Comparison of ENCODE assay signal across 9 cellular contexts in genomic region chr21:42061195-42061865, GRCh38. TPM values are rescaled to one million over a fixed set of nuclear protein-coding genes. Genes with fewer than 3 reads are reported as not detected.
A peak's percentile ranks its signal among the peaks of the same experiment; 100 is the strongest.
DNase-seq lines count a peak whose midpoint lies in the region; ATAC-seq and TF ChIP-seq lines count a peak whose summit lies in the region.
"Had no signal": no experiment of that assay in that cellular context is flagged by ENCODE, and none has a peak within 500 bp of the region (broad histone marks: within the 10 kb centered on the region; RNA-seq: fewer than 3 reads in every experiment).

No MANE protein-coding gene starts in this region.

- in situ Hi-C loops in KBM-7 (cut with MboI; ENCODE audit: low pct_unique_long_range_greater_than_20kb, low sequenced_read_pairs) = no loop called here

- peak; percentile 49 for ATAC-seq in GM21390 (IDR thresholded peaks at IDR 0.05; ENCODE audit: unreplicated experiment)
- peak; percentile 67 for ATAC-seq in stimulated activated memory B cell treated with anti-CD40 and anti-IgM and Interleukin-4, amounts not matched to agents 10 μg/mL and 1 μg/mL and 100 μg/mL, for 72 hours
- ATAC-seq: HCT116 had no signal

- intact Hi-C loops in activated T-helper 2 cell treated with anti-CD3 and anti-CD28 coated beads, Interferon-gamma antibody, Interleukin-2, Interleukin-4, amounts not matched to agents 10 μg/mL and 5 μg/mL and 100 μg/mL, durations not matched to agents 14 hours and 24 hours and 36 hours (cut with micrococcal nuclease) = loop anchor here (5.0 kb wide), 1 partner anchor 46 kb away; no protein-coding TSS in a partner anchor

- H3K27ac Mint-ChIP-seq in activated T-helper 2 cell treated with anti-CD3 and anti-CD28 coated beads, Interferon-gamma antibody, Interleukin-2, Interleukin-4, amounts not matched to agents 10 μg/mL and 5 μg/mL and 100 μg/mL, durations not matched to agents 14 hours and 24 hours and 36 hours = peak overlapping the region; percentile 83
- peak overlapping the region; percentile 91 for H3K27ac Mint-ChIP-seq in stimulated activated memory B cell treated with anti-CD40 and anti-IgM and Interleukin-4, amounts not matched to agents 10 μg/mL and 1 μg/mL and 100 μg/mL, for 72 hours
- no peak overlapping the region for H3K27ac Mint-ChIP-seq in nephron progenitor cell

- H3K9me3 Mint-ChIP-seq in activated T-helper 2 cell treated with anti-CD3 and anti-CD28 coated beads, Interferon-gamma antibody, Interleukin-2, Interleukin-4, amounts not matched to agents 10 μg/mL and 5 μg/mL and 100 μg/mL, durations not matched to agents 14 hours and 24 hours and 36 hours = no peaks in the 10 kb centered on the region
- no peaks in the 10 kb centered on the region for H3K9me3 Mint-ChIP-seq in stimulated activated memory B cell treated with anti-CD40 and anti-IgM and Interleukin-4, amounts not matched to agents 10 μg/mL and 1 μg/mL and 100 μg/mL, for 72 hours
- H3K9me3 Mint-ChIP-seq in nephron progenitor cell = peaks cover 6% of the 10 kb centered on the region

- peaks cover 4% of the 10 kb centered on the region for H3K27me3 Mint-ChIP-seq in activated T-helper 2 cell treated with anti-CD3 and anti-CD28 coated beads, Interferon-gamma antibody, Interleukin-2, Interleukin-4, amounts not matched to agents 10 μg/mL and 5 μg/mL and 100 μg/mL, durations not matched to agents 14 hours and 24 hours and 36 hours (ENCODE audit: low read depth)
- no peaks in the 10 kb centered on the region for H3K27me3 Mint-ChIP-seq in stimulated activated memory B cell treated with anti-CD40 and anti-IgM and Interleukin-4, amounts not matched to agents 10 μg/mL and 1 μg/mL and 100 μg/mL, for 72 hours
- peaks cover 41% of the 10 kb centered on the region for H3K27me3 Mint-ChIP-seq in nephron progenitor cell (ENCODE audit: low read depth, poor library complexity)

- no peak for TF ChIP-seq CTCF in GM12864 (IDR thresholded peaks at IDR 0.05; ENCODE audit: low read depth, low read length, missing control alignments)
- no peak for TF ChIP-seq CTCF in nephron progenitor cell (IDR thresholded peaks at IDR 0.05)

- no peaks in the 10 kb centered on the region for H3K36me3 Mint-ChIP-seq in activated T-helper 2 cell treated with anti-CD3 and anti-CD28 coated beads, Interferon-gamma antibody, Interleukin-2, Interleukin-4, amounts not matched to agents 10 μg/mL and 5 μg/mL and 100 μg/mL, durations not matched to agents 14 hours and 24 hours and 36 hours (ENCODE audit: low read depth)
- H3K36me3 Mint-ChIP-seq in stimulated activated memory B cell treated with anti-CD40 and anti-IgM and Interleukin-4, amounts not matched to agents 10 μg/mL and 1 μg/mL and 100 μg/mL, for 72 hours = no peaks in the 10 kb centered on the region
- H3K36me3 Mint-ChIP-seq in nephron progenitor cell (ENCODE audit: low read depth) = no peaks in the 10 kb centered on the region

- peak; percentile 92 for DNase-seq in GM12864 (ENCODE audit: low read depth)
- peak; percentile 95 for DNase-seq in KBM-7
- DNase-seq in activated T-helper 2 cell treated with anti-CD3 and anti-CD28 coated beads, Interferon-gamma antibody, Interleukin-2, Interleukin-4, amounts not matched to agents 10 μg/mL and 5 μg/mL and 100 μg/mL, durations not matched to agents 14 hours and 24 hours and 36 hours (ENCODE audit: low spot score) = no peak
- DNase-seq in nephron progenitor cell = no peak
- no peak for DNase-seq in H4 (ENCODE audit: low spot score)
- DNase-seq in mesenteric fat pad (ENCODE audit: low spot score) = no peak

- H3K4me1 Mint-ChIP-seq in activated T-helper 2 cell treated with anti-CD3 and anti-CD28 coated beads, Interferon-gamma antibody, Interleukin-2, Interleukin-4, amounts not matched to agents 10 μg/mL and 5 μg/mL and 100 μg/mL, durations not matched to agents 14 hours and 24 hours and 36 hours (ENCODE audit: low read depth) = peaks cover 42% of the 10 kb centered on the region
- H3K4me1 Mint-ChIP-seq in stimulated activated memory B cell treated with anti-CD40 and anti-IgM and Interleukin-4, amounts not matched to agents 10 μg/mL and 1 μg/mL and 100 μg/mL, for 72 hours = peaks cover 91% of the 10 kb centered on the region
- H3K4me1 Mint-ChIP-seq in nephron progenitor cell = peaks cover 66% of the 10 kb centered on the region

- H3K4me3 Mint-ChIP-seq in activated T-helper 2 cell treated with anti-CD3 and anti-CD28 coated beads, Interferon-gamma antibody, Interleukin-2, Interleukin-4, amounts not matched to agents 10 μg/mL and 5 μg/mL and 100 μg/mL, durations not matched to agents 14 hours and 24 hours and 36 hours (ENCODE audit: low read depth) = no peak overlapping the region
- peak overlapping the region; percentile 93 for H3K4me3 Mint-ChIP-seq in stimulated activated memory B cell treated with anti-CD40 and anti-IgM and Interleukin-4, amounts not matched to agents 10 μg/mL and 1 μg/mL and 100 μg/mL, for 72 hours
- H3K4me3 Mint-ChIP-seq in nephron progenitor cell = no peak overlapping the region

- H3K4me3 ChIP-seq in GM12864 (ENCODE audit: low read depth, low read length) = no peak overlapping the region

RNA-seq across cellular contexts. Expression of gene UMODL1, which starts 9.8 kb away (rescaled TPM):
- not detected in 2 replicates for total RNA-seq in activated T-helper 2 cell treated with anti-CD3 and anti-CD28 coated beads, Interferon-gamma antibody, Interleukin-2, Interleukin-4, amounts not matched to agents 10 μg/mL and 5 μg/mL and 100 μg/mL, durations not matched to agents 14 hours and 24 hours and 36 hours
- total RNA-seq in H4 (2014; rRNA removed; shearing (Covaris generic)) = not detected in 2 replicates
- total RNA-seq in mesenteric fat pad = not detected

RNA-seq across cellular contexts. Expression of gene ZBTB21, which starts 51.2 kb away (rescaled TPM):
- 24.5 and 25.7 TPM in 2 replicates for total RNA-seq in activated T-helper 2 cell treated with anti-CD3 and anti-CD28 coated beads, Interferon-gamma antibody, Interleukin-2, Interleukin-4, amounts not matched to agents 10 μg/mL and 5 μg/mL and 100 μg/mL, durations not matched to agents 14 hours and 24 hours and 36 hours
- total RNA-seq in H4 (2014; rRNA removed; shearing (Covaris generic)) = 12.8 and 16.0 TPM in 2 replicates
- 19.8 TPM for total RNA-seq in mesenteric fat pad

Comparison
In these comparisons a context has a peak if more than half of its experiments do, and no peak if none do; other contexts are left out.
1. DNase-seq: peak in GM12864 (single experiment) and KBM-7 (single experiment); none in activated T-helper 2 cell treated with anti-CD3 and anti-CD28 coated beads, Interferon-gamma antibody, Interleukin-2, Interleukin-4, amounts not matched to agents 10 μg/mL and 5 μg/mL and 100 μg/mL, durations not matched to agents 14 hours and 24 hours and 36 hours (single experiment), nephron progenitor cell (single experiment), H4 (single experiment) and mesenteric fat pad (single experiment).